ENCODE assay signal across 11 cellular contexts in genomic region chr11:31919175-31919574, GRCh38.
"Had no signal": no experiment of that assay in that cellular context is flagged by ENCODE, and none has a peak within 500 bp of the region (broad histone marks: within the 10 kb centered on the region; RNA-seq: fewer than 3 reads in every experiment).

No MANE protein-coding gene starts in this region.

- DNase-seq: GM23248, GOT3, H7, H9, HCEC 1CT, HFFc6 had no signal

- H3K9me3 ChIP-seq: HAP-1 had no signal

- H3K4me3 ChIP-seq: GM23248, GM23338, HAP-1 had no signal

- H3K4me2 ChIP-seq: GM23338 had no signal

- H3K9ac ChIP-seq: GM23248 had no signal

- H3K27ac ChIP-seq: GM23248 had no signal

- ATAC-seq: GM23338, HCT116 had no signal

- H3K36me3 ChIP-seq: HAP-1 had no signal

- H2AFZ ChIP-seq: GM23248, GM23338 had no signal

- H3K4me1 ChIP-seq: HAP-1 had no signal

- FAIRE-seq: H1, H54 had no signal
